ENCODE assay signal across 1 cellular context in the genomic region with DNA sequence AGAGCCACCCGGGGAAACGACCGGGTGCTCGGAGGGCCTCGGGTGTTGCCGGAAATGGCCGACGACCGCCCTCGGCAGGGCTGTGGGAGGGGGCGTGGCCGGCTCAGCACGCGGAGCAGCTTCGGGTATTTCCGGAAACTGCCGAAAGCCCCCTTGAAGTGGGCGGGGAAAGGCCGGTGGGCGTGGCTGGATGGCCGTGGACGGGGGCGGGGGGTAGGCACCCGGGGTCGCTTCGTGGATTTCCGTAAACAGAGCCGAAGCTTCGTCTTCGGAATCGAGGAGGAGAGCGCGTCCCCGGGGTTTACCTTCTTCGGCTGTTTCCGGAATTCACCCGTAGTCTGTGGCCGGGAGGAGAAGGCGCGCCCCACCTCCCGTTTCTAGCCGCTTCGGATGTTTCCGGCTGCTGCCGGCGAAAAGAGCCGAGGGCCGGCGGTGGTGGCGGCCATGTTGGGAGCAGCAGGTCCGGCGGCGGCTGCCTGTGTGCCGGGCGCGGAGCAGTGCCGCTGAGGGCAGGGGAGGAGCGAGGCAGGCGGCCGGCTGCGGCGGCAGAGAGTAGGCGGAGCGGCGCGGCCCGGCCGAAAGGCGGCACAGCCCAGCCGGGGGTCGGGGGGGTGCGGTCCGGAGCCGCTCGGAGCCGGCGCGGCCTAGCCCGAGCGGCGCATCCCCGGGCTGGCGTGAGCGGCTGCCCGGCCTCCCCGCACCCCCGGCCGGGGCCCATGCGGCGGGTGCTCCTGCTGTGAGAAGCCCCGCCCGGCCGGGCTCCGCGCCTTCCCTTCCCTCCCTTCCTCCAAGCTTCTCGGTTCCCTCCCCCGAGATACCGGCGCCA.
A peak's percentile ranks its signal among the peaks of the same experiment; 100 is the strongest.
TF ChIP-seq lines count a peak whose summit lies in the region.

A gene (plus strand): TSS at position 429 of the 826 bp plus-strand sequence. CDS start 397 bp downstream, at position 826.

TF ChIP-seq in WTC11, 78 proteins besides CTCF, POLR2A, EP300 and RAD21 (continued from another document and continues in another):
- TF ChIP-seq, protein P1, sequence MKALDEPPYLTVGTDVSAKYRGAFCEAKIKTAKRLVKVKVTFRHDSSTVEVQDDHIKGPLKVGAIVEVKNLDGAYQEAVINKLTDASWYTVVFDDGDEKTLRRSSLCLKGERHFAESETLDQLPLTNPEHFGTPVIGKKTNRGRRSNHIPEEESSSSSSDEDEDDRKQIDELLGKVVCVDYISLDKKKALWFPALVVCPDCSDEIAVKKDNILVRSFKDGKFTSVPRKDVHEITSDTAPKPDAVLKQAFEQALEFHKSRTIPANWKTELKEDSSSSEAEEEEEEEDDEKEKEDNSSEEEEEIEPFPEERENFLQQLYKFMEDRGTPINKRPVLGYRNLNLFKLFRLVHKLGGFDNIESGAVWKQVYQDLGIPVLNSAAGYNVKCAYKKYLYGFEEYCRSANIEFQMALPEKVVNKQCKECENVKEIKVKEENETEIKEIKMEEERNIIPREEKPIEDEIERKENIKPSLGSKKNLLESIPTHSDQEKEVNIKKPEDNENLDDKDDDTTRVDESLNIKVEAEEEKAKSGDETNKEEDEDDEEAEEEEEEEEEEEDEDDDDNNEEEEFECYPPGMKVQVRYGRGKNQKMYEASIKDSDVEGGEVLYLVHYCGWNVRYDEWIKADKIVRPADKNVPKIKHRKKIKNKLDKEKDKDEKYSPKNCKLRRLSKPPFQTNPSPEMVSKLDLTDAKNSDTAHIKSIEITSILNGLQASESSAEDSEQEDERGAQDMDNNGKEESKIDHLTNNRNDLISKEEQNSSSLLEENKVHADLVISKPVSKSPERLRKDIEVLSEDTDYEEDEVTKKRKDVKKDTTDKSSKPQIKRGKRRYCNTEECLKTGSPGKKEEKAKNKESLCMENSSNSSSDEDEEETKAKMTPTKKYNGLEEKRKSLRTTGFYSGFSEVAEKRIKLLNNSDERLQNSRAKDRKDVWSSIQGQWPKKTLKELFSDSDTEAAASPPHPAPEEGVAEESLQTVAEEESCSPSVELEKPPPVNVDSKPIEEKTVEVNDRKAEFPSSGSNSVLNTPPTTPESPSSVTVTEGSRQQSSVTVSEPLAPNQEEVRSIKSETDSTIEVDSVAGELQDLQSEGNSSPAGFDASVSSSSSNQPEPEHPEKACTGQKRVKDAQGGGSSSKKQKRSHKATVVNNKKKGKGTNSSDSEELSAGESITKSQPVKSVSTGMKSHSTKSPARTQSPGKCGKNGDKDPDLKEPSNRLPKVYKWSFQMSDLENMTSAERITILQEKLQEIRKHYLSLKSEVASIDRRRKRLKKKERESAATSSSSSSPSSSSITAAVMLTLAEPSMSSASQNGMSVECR (CRISPR knock-in tag; IDR thresholded peaks at IDR 0.05; ENCODE audit: borderline replicate concordance), result no peak
- TF ChIP-seq ZNF219 (CRISPR knock-in tag; IDR thresholded peaks at IDR 0.05; ENCODE audit: borderline replicate concordance), result no peak
- TF ChIP-seq, protein P2, sequence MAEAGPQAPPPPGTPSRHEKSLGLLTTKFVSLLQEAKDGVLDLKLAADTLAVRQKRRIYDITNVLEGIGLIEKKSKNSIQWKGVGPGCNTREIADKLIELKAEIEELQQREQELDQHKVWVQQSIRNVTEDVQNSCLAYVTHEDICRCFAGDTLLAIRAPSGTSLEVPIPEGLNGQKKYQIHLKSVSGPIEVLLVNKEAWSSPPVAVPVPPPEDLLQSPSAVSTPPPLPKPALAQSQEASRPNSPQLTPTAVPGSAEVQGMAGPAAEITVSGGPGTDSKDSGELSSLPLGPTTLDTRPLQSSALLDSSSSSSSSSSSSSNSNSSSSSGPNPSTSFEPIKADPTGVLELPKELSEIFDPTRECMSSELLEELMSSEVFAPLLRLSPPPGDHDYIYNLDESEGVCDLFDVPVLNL (CRISPR knock-in tag; IDR thresholded peaks at IDR 0.05; ENCODE audit: borderline replicate concordance, low read depth), result no peak
- no peak for TF ChIP-seq KAT7 (CRISPR knock-in tag; IDR thresholded peaks at IDR 0.05; ENCODE audit: borderline replicate concordance)
- TF ChIP-seq, protein P3, sequence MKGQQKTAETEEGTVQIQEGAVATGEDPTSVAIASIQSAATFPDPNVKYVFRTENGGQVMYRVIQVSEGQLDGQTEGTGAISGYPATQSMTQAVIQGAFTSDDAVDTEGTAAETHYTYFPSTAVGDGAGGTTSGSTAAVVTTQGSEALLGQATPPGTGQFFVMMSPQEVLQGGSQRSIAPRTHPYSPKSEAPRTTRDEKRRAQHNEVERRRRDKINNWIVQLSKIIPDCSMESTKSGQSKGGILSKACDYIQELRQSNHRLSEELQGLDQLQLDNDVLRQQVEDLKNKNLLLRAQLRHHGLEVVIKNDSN (CRISPR knock-in tag; IDR thresholded peaks at IDR 0.05), result peak; percentile 46; the same call in 1 of the 2 replicates
- no peak for TF ChIP-seq ZBTB21 (CRISPR knock-in tag; IDR thresholded peaks at IDR 0.05; ENCODE audit: borderline replicate concordance)
- TF ChIP-seq, protein P4, sequence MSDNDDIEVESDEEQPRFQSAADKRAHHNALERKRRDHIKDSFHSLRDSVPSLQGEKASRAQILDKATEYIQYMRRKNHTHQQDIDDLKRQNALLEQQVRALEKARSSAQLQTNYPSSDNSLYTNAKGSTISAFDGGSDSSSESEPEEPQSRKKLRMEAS (CRISPR knock-in tag; IDR thresholded peaks at IDR 0.05), result peak; percentile 50; the same call in 1 of the 2 replicates
- TF ChIP-seq GTF2I (CRISPR knock-in tag; conservative IDR thresholded peaks at IDR 0.05), result no peak
- no peak for TF ChIP-seq TP53 (CRISPR knock-in tag; IDR thresholded peaks at IDR 0.05)
- no peak for TF ChIP-seq NR3C1 (CRISPR knock-in tag; conservative IDR thresholded peaks at IDR 0.05; ENCODE audit: low read depth)
- TF ChIP-seq CREM (CRISPR knock-in tag; IDR thresholded peaks at IDR 0.05), result peak; percentile 40; the same call in 1 of the 2 replicates
- TF ChIP-seq OVOL2 (CRISPR knock-in tag; IDR thresholded peaks at IDR 0.05; ENCODE audit: borderline replicate concordance), result no peak
- TF ChIP-seq, protein P5, sequence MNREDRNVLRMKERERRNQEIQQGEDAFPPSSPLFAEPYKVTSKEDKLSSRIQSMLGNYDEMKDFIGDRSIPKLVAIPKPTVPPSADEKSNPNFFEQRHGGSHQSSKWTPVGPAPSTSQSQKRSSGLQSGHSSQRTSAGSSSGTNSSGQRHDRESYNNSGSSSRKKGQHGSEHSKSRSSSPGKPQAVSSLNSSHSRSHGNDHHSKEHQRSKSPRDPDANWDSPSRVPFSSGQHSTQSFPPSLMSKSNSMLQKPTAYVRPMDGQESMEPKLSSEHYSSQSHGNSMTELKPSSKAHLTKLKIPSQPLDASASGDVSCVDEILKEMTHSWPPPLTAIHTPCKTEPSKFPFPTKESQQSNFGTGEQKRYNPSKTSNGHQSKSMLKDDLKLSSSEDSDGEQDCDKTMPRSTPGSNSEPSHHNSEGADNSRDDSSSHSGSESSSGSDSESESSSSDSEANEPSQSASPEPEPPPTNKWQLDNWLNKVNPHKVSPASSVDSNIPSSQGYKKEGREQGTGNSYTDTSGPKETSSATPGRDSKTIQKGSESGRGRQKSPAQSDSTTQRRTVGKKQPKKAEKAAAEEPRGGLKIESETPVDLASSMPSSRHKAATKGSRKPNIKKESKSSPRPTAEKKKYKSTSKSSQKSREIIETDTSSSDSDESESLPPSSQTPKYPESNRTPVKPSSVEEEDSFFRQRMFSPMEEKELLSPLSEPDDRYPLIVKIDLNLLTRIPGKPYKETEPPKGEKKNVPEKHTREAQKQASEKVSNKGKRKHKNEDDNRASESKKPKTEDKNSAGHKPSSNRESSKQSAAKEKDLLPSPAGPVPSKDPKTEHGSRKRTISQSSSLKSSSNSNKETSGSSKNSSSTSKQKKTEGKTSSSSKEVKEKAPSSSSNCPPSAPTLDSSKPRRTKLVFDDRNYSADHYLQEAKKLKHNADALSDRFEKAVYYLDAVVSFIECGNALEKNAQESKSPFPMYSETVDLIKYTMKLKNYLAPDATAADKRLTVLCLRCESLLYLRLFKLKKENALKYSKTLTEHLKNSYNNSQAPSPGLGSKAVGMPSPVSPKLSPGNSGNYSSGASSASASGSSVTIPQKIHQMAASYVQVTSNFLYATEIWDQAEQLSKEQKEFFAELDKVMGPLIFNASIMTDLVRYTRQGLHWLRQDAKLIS (CRISPR knock-in tag; IDR thresholded peaks at IDR 0.05; ENCODE audit: borderline replicate concordance), result no peak
- TF ChIP-seq ELF4 (CRISPR knock-in tag; IDR thresholded peaks at IDR 0.05; ENCODE audit: low read depth), result no peak
- TF ChIP-seq ESRRA (CRISPR knock-in tag; IDR thresholded peaks at IDR 0.05; ENCODE audit: borderline replicate concordance), result no peak
- TF ChIP-seq ETV6 (CRISPR knock-in tag; IDR thresholded peaks at IDR 0.05), result no peak
- peak; percentile 67 for TF ChIP-seq SP1 (CRISPR knock-in tag; conservative IDR thresholded peaks at IDR 0.05)
- TF ChIP-seq, protein P6, sequence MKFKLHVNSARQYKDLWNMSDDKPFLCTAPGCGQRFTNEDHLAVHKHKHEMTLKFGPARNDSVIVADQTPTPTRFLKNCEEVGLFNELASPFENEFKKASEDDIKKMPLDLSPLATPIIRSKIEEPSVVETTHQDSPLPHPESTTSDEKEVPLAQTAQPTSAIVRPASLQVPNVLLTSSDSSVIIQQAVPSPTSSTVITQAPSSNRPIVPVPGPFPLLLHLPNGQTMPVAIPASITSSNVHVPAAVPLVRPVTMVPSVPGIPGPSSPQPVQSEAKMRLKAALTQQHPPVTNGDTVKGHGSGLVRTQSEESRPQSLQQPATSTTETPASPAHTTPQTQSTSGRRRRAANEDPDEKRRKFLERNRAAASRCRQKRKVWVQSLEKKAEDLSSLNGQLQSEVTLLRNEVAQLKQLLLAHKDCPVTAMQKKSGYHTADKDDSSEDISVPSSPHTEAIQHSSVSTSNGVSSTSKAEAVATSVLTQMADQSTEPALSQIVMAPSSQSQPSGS (CRISPR knock-in tag; IDR thresholded peaks at IDR 0.05; ENCODE audit: borderline replicate concordance, low read depth), result no peak
- no peak for TF ChIP-seq ZNF396 (CRISPR knock-in tag; IDR thresholded peaks at IDR 0.05; ENCODE audit: borderline replicate concordance)
- no peak for TF ChIP-seq RELA (CRISPR knock-in tag; IDR thresholded peaks at IDR 0.05; ENCODE audit: borderline replicate concordance)
- no peak for TF ChIP-seq MXD4 (CRISPR knock-in tag; IDR thresholded peaks at IDR 0.05; ENCODE audit: borderline replicate concordance)
- no peak for TF ChIP-seq NFYB (CRISPR knock-in tag; conservative IDR thresholded peaks at IDR 0.05; ENCODE audit: low read depth)
- TF ChIP-seq, protein P7, sequence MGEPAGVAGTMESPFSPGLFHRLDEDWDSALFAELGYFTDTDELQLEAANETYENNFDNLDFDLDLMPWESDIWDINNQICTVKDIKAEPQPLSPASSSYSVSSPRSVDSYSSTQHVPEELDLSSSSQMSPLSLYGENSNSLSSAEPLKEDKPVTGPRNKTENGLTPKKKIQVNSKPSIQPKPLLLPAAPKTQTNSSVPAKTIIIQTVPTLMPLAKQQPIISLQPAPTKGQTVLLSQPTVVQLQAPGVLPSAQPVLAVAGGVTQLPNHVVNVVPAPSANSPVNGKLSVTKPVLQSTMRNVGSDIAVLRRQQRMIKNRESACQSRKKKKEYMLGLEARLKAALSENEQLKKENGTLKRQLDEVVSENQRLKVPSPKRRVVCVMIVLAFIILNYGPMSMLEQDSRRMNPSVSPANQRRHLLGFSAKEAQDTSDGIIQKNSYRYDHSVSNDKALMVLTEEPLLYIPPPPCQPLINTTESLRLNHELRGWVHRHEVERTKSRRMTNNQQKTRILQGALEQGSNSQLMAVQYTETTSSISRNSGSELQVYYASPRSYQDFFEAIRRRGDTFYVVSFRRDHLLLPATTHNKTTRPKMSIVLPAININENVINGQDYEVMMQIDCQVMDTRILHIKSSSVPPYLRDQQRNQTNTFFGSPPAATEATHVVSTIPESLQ (CRISPR knock-in tag; IDR thresholded peaks at IDR 0.05), result no peak
- TF ChIP-seq, protein P8, sequence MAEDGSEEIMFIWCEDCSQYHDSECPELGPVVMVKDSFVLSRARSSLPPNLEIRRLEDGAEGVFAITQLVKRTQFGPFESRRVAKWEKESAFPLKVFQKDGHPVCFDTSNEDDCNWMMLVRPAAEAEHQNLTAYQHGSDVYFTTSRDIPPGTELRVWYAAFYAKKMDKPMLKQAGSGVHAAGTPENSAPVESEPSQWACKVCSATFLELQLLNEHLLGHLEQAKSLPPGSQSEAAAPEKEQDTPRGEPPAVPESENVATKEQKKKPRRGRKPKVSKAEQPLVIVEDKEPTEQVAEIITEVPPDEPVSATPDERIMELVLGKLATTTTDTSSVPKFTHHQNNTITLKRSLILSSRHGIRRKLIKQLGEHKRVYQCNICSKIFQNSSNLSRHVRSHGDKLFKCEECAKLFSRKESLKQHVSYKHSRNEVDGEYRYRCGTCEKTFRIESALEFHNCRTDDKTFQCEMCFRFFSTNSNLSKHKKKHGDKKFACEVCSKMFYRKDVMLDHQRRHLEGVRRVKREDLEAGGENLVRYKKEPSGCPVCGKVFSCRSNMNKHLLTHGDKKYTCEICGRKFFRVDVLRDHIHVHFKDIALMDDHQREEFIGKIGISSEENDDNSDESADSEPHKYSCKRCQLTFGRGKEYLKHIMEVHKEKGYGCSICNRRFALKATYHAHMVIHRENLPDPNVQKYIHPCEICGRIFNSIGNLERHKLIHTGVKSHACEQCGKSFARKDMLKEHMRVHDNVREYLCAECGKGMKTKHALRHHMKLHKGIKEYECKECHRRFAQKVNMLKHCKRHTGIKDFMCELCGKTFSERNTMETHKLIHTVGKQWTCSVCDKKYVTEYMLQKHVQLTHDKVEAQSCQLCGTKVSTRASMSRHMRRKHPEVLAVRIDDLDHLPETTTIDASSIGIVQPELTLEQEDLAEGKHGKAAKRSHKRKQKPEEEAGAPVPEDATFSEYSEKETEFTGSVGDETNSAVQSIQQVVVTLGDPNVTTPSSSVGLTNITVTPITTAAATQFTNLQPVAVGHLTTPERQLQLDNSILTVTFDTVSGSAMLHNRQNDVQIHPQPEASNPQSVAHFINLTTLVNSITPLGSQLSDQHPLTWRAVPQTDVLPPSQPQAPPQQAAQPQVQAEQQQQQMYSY (CRISPR knock-in tag; IDR thresholded peaks at IDR 0.05), result no peak
- no peak for TF ChIP-seq HMGA2 (CRISPR knock-in tag; IDR thresholded peaks at IDR 0.05)
- peak; percentile 45; the same call in 1 of the 2 replicates for TF ChIP-seq TCF7 (CRISPR knock-in tag; IDR thresholded peaks at IDR 0.05; ENCODE audit: low read depth)
- TF ChIP-seq, protein P9, sequence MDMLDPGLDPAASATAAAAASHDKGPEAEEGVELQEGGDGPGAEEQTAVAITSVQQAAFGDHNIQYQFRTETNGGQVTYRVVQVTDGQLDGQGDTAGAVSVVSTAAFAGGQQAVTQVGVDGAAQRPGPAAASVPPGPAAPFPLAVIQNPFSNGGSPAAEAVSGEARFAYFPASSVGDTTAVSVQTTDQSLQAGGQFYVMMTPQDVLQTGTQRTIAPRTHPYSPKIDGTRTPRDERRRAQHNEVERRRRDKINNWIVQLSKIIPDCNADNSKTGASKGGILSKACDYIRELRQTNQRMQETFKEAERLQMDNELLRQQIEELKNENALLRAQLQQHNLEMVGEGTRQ (CRISPR knock-in tag; IDR thresholded peaks at IDR 0.05), result no peak; the same call in 1 of the 2 replicates
- TF ChIP-seq SMAD4 (CRISPR knock-in tag; IDR thresholded peaks at IDR 0.05), result no peak
- TF ChIP-seq, protein P10, sequence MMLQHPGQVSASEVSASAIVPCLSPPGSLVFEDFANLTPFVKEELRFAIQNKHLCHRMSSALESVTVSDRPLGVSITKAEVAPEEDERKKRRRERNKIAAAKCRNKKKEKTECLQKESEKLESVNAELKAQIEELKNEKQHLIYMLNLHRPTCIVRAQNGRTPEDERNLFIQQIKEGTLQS (CRISPR knock-in tag; conservative IDR thresholded peaks at IDR 0.05), result no peak
- no peak for TF ChIP-seq SOX15 (CRISPR knock-in tag; IDR thresholded peaks at IDR 0.05)
- TF ChIP-seq ZNF423 (CRISPR knock-in tag; IDR thresholded peaks at IDR 0.05), result no peak
- no peak for TF ChIP-seq ZNF121 (CRISPR knock-in tag; IDR thresholded peaks at IDR 0.05)
- no peak for TF ChIP-seq FOXJ3 (CRISPR knock-in tag; IDR thresholded peaks at IDR 0.05; ENCODE audit: borderline replicate concordance)
